25 cellular contexts compared by ENCODE assay signal in genomic region chrX:31139966-31140365, GRCh38.
DNase-seq lines count a peak whose midpoint lies in the region; ATAC-seq, FAIRE-seq and TF ChIP-seq lines count a peak whose summit lies in the region.
"Had no signal": no experiment of that assay in that cellular context is flagged by ENCODE, and none has a peak within 500 bp of the region (broad histone marks: within the 10 kb centered on the region; RNA-seq: fewer than 3 reads in every experiment).

No MANE protein-coding gene starts in this region.

- H4K20me1 ChIP-seq in astrocyte (ENCODE audit: insufficient read depth, low read length) = no peaks in the 10 kb centered on the region

- peaks cover 2% of the 10 kb centered on the region for H3K4me1 Mint-ChIP-seq in astrocyte (ENCODE audit: low read depth, unreplicated experiment)

- DNase-seq in NOMO-1 (lab: John Stamatoyannopoulos, UW; ENCODE audit: unreplicated experiment in 2 of 2) = peak; percentile 7 to 67
- no peak for DNase-seq in NOMO-1 treated with dmso at 0.1 percent for 144 hours (lab: John Stamatoyannopoulos, UW; ENCODE audit: unreplicated experiment)
- peak; percentile 78 for DNase-seq in NOMO-1 treated with DMSO at 0.1 percent for 48 hours (lab: John Stamatoyannopoulos, UW; ENCODE audit: unreplicated experiment)
- no peak for DNase-seq in astrocyte (ENCODE audit: low read depth)
- no peak for DNase-seq in pancreas
- no peak for DNase-seq in HK-2 (ENCODE audit: unreplicated experiment)
- DNase-seq: CD4-positive, CD25-positive, alpha-beta regulatory T cell; DMS153; H7; HFFc6; NCI-H1092 treated with DMSO at 0.1 percent for 48 hours; NCI-H146; NCI-H2029 treated with DMSO at 0.1 percent for 48 hours; NCI-H2171; NCI-H526; OCI-M1; SHP77 treated with DMSO at 0.1 percent for 48 hours had no signal

- H3K27me3 ChIP-seq in astrocyte (ENCODE audit: insufficient read depth, low read length) (no peaks in the 10 kb centered on the region), pancreas (no peaks in the 10 kb centered on the region)

- TF ChIP-seq CTCF in astrocyte (IDR thresholded peaks at IDR 0.05; ENCODE audit: insufficient read depth, low read depth, low read length) (no peak), pancreas (IDR thresholded peaks at IDR 0.05) (no peak)

- H3K36me3 ChIP-seq in astrocyte (ENCODE audit: insufficient read depth, low read length) = no peaks in the 10 kb centered on the region
- H3K36me3 ChIP-seq in pancreas = no peaks in the 10 kb centered on the region

- H3K27ac ChIP-seq in astrocyte (ENCODE audit: low read depth, low read length) (no peak overlapping the region), pancreas (no peak overlapping the region)
- H3K27ac ChIP-seq: 22Rv1, HL-60, KMS-11 had no signal

- no peak overlapping the region for H2AFZ ChIP-seq in astrocyte (ENCODE audit: low read depth, low read length)

- H3K27me3 Mint-ChIP-seq in astrocyte (ENCODE audit: low read depth, unreplicated experiment) = no peaks in the 10 kb centered on the region
- H3K27me3 Mint-ChIP-seq: B cell; CD4-positive, CD25-positive, alpha-beta regulatory T cell had no signal

- H3K4me1 ChIP-seq in astrocyte (ENCODE audit: insufficient read depth, low read length) = no peaks in the 10 kb centered on the region
- no peaks in the 10 kb centered on the region for H3K4me1 ChIP-seq in pancreas

- H3K9me3 Mint-ChIP-seq in astrocyte (ENCODE audit: unreplicated experiment) = no peaks in the 10 kb centered on the region
- H3K9me3 Mint-ChIP-seq: HFFc6 had no signal

- intact Hi-C loops in pancreas (cut with DNase I) = no loop called here

- H3K4me3 ChIP-seq in astrocyte (ENCODE audit: insufficient read depth, low read depth, low read length) (no peak overlapping the region), pancreas (no peak overlapping the region)
- H3K4me3 ChIP-seq: GM12878 had no signal

- H3K79me2 ChIP-seq in astrocyte (ENCODE audit: insufficient read depth, low read length) = no peaks in the 10 kb centered on the region

- peaks cover 12% of the 10 kb centered on the region for H3K36me3 Mint-ChIP-seq in astrocyte (ENCODE audit: low read depth, unreplicated experiment)
- H3K36me3 Mint-ChIP-seq: CD4-positive, CD25-positive, alpha-beta regulatory T cell had no signal

- H3K27ac Mint-ChIP-seq in astrocyte (ENCODE audit: unreplicated experiment) = no peak overlapping the region
- H3K27ac Mint-ChIP-seq: B cell; CD4-positive, CD25-positive, alpha-beta regulatory T cell; HFFc6 had no signal

- no peak overlapping the region for H3K4me2 ChIP-seq in astrocyte (ENCODE audit: low read length)
- H3K4me2 ChIP-seq: KMS-11 had no signal

- no peak overlapping the region for H3K9ac ChIP-seq in astrocyte (ENCODE audit: low read length)
- H3K9ac ChIP-seq: KMS-11 had no signal

- ATAC-seq in pancreas = no peak
- ATAC-seq in HG03520 (IDR thresholded peaks at IDR 0.05; ENCODE audit: unreplicated experiment) = no peak
- no peak for ATAC-seq in GM18867 (IDR thresholded peaks at IDR 0.05; ENCODE audit: unreplicated experiment)
- ATAC-seq: GM12878 had no signal

- H3K9me3 ChIP-seq in astrocyte (ENCODE audit: insufficient read depth, low read depth, low read length) = no peaks in the 10 kb centered on the region
- no peaks in the 10 kb centered on the region for H3K9me3 ChIP-seq in pancreas

- H3K4me3 Mint-ChIP-seq in astrocyte (ENCODE audit: unreplicated experiment) = no peak overlapping the region
- H3K4me3 Mint-ChIP-seq: B cell; CD4-positive, CD25-positive, alpha-beta regulatory T cell; HFFc6 had no signal

- WGBS in pancreas, 2 donors = 65 to 91% methylated on average over 5 of the region's 5 CpGs

- FAIRE-seq in astrocyte (lab: Jason Lieb, UNC) (peak; percentile 83), pancreas (lab: Jason Lieb, UNC) (peak; percentile 78)
- FAIRE-seq: GM12878, GM18507 had no signal

Comparison
In these comparisons a context has a peak if more than half of its experiments do, and no peak if none do; other contexts are left out.
1. DNase-seq: peak in NOMO-1 (2 of 2) and NOMO-1 treated with DMSO at 0.1 percent for 48 hours (single experiment); none in NOMO-1 treated with dmso at 0.1 percent for 144 hours (single experiment), astrocyte (single experiment), pancreas (0 of 6) and HK-2 (single experiment).